23 cellular contexts compared by ENCODE assay signal in the genomic region with DNA sequence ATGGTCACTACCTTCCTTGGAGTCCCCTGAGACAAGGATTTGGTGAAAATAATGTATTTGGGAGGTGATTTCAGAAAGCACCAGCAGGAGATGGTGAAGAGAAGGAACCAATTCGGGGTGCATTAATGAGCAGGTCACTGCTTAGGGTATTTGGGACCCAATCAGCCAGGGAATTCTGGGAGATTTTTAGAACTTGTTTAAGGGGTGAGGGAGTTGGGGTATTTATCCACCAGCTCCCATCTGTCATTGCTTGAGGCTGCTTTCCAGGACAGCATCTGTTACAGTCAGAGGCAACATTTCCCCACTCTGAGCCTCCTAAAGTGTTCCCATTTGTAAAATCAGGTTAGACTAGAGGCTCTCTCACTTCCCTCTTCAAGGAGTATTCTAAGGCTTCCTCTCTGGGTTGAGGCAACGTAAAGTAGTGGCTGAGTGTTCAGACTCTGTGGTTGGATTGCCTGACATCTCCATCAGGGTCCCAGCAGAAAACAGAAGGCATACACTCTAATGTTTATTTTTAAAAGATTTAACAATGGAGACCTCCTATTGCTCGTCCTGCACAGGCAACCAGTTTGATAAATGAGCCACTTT.
"Had no signal": no experiment of that assay in that cellular context is flagged by ENCODE, and none has a peak within 500 bp of the region (broad histone marks: within the 10 kb centered on the region; RNA-seq: fewer than 3 reads in every experiment).

No MANE protein-coding gene starts in this region.

- ATAC-seq: activated naive CD4-positive, alpha-beta T cell treated with anti-CD3 and anti-CD28 coated beads, Interleukin-2, amount 50 U/mL, for 72 hours; heart left ventricle; left lobe of liver; natural killer cell treated with Interleukin-12 subunit alpha and Interleukin-12 subunit beta and Interleukin-15 and Interleukin-18, amount 100 ng/mL, for 72 hours; pancreas; stimulated activated naive CD8-positive, alpha-beta T cell treated with anti-CD3 and anti-CD28 coated beads, Interleukin-15, Interleukin-2, amounts not matched to agents 100 U/mL and 50 U/mL, for 24 hours had no signal

- H3K4me1 Mint-ChIP-seq: activated B cell treated with CpG ODN at 0.5 μM for 24 hours had no signal

- H3K4me3 Mint-ChIP-seq: activated B cell treated with CpG ODN at 0.5 μM for 24 hours; activated CD4-positive, alpha-beta memory T cell treated with anti-CD3 and anti-CD28 coated beads for 36 hours; activated T-helper 1 cell treated with anti-CD3 and anti-CD28 coated beads, Interleukin-12 subunit alpha, Interleukin-12 subunit beta, Interleukin-2, Interleukin-4 antibody, amounts not matched to agents 30 ng/mL and 10 ng/mL and 1 ng/mL, durations not matched to agents 14 hours and 24 hours and 36 hours; mesothelial cell of epicardium; natural killer cell treated with Interleukin-12 subunit alpha and Interleukin-12 subunit beta and Interleukin-15 and Interleukin-18, amount 100 ng/mL, for 72 hours had no signal

- H3K36me3 Mint-ChIP-seq: activated CD4-positive, alpha-beta memory T cell treated with anti-CD3 and anti-CD28 coated beads for 36 hours; activated naive CD4-positive, alpha-beta T cell treated with anti-CD3 and anti-CD28 coated beads, Interleukin-2, amount 50 U/mL, for 72 hours; mesothelial cell of epicardium; natural killer cell treated with Interleukin-12 subunit alpha and Interleukin-12 subunit beta and Interleukin-15 and Interleukin-18, amount 100 ng/mL, for 72 hours had no signal

- H3K9me3 Mint-ChIP-seq: activated CD4-positive, alpha-beta memory T cell treated with anti-CD3 and anti-CD28 coated beads for 36 hours; activated T-helper 1 cell treated with anti-CD3 and anti-CD28 coated beads, Interleukin-12 subunit alpha, Interleukin-12 subunit beta, Interleukin-2, Interleukin-4 antibody, amounts not matched to agents 30 ng/mL and 10 ng/mL and 1 ng/mL, durations not matched to agents 14 hours and 24 hours and 36 hours; natural killer cell treated with Interleukin-12 subunit alpha and Interleukin-12 subunit beta and Interleukin-15 and Interleukin-18, amount 100 ng/mL, for 72 hours had no signal

- FAIRE-seq: bronchial epithelial cell, endometrium, frontal cortex, kidney, pancreas had no signal

- DNase-seq: activated B cell treated with CpG ODN at 0.5 μM for 24 hours; activated CD4-positive, alpha-beta memory T cell treated with anti-CD3 and anti-CD28 coated beads for 36 hours; activated CD4-positive, alpha-beta T cell treated with anti-CD3 and anti-CD28 coated beads for 4 hours; activated gamma-delta T cell treated with Interleukin-2 at 50 U/mL for 16 hours; activated T-cell treated with anti-CD3 and anti-CD28 coated beads for 4 hours; adrenal gland; cerebellar nuclear complex; cortex of kidney; heart left ventricle; kidney; pancreas; sigmoid colon; stimulated activated CD8-positive, alpha-beta memory T cell treated with anti-CD3 and anti-CD28 coated beads, Interleukin-4, amount 100 ng/mL, for 48 hours; stimulated activated naive CD8-positive, alpha-beta T cell treated with anti-CD3 and anti-CD28 coated beads, Interleukin-15, Interleukin-2, amounts not matched to agents 100 U/mL and 50 U/mL, for 24 hours; tibial artery had no signal

- H3K27ac Mint-ChIP-seq: activated B cell treated with CpG ODN at 0.5 μM for 24 hours; activated CD4-positive, alpha-beta memory T cell treated with anti-CD3 and anti-CD28 coated beads for 36 hours; activated naive CD4-positive, alpha-beta T cell treated with anti-CD3 and anti-CD28 coated beads, Interleukin-2, amount 50 U/mL, for 72 hours; activated T-helper 1 cell treated with anti-CD3 and anti-CD28 coated beads, Interleukin-12 subunit alpha, Interleukin-12 subunit beta, Interleukin-2, Interleukin-4 antibody, amounts not matched to agents 30 ng/mL and 10 ng/mL and 1 ng/mL, durations not matched to agents 14 hours and 24 hours and 36 hours; mesothelial cell of epicardium; natural killer cell treated with Interleukin-12 subunit alpha and Interleukin-12 subunit beta and Interleukin-15 and Interleukin-18, amount 100 ng/mL, for 72 hours had no signal
